9 cellular contexts compared by ENCODE assay signal in the genomic region with DNA sequence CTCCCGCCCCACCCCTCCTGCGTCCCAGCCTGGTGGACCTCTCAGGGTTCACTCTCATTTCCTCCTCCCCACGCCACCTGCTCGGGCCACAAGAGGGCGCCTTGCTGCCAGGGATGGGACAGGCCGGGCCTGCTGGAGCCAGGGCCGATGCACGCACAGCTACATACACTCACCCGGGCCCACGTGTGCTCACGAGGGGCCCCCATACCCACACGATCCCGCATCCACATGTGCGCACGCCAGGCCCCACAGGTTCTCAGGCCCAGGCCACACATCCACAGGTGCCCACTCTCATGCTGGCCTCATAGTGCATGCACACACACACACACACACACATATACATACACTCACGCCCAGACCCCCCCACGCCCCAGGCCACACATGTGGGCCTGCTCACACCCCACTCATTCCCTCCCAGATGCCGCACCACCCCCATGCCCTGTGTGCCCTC.
DNase-seq lines count a peak whose midpoint lies in the region; ATAC-seq lines count a peak whose summit lies in the region.
"Had no signal": no experiment of that assay in that cellular context is flagged by ENCODE, and none has a peak within 500 bp of the region (broad histone marks: within the 10 kb centered on the region; RNA-seq: fewer than 3 reads in every experiment).

No MANE protein-coding gene starts in this region.

- H3K4me1 Mint-ChIP-seq in CD4-positive, CD25-positive, alpha-beta regulatory T cell: peaks cover 0 to 15% (median 4%) of the 10 kb centered on the region in 4 donors
- peaks cover 5% of the 10 kb centered on the region in 2 donors for H3K4me1 Mint-ChIP-seq in effector memory CD8-positive, alpha-beta T cell (ENCODE audit: low read depth in 2 of 2)

- H3K36me3 ChIP-seq in CD4-positive, CD25-positive, alpha-beta regulatory T cell (ENCODE audit: control insufficient read depth, insufficient read depth, low read length): no peaks in the 10 kb centered on the region

- H3K4me3 ChIP-seq in CD4-positive, CD25-positive, alpha-beta regulatory T cell (ENCODE audit: low read depth, low read length): no peak overlapping the region

- H3K27me3 ChIP-seq in CD4-positive, CD25-positive, alpha-beta regulatory T cell (ENCODE audit: control insufficient read depth, insufficient read depth, low read length): no peaks in the 10 kb centered on the region

- no peak overlapping the region for H3K4me3 Mint-ChIP-seq in CD4-positive, CD25-positive, alpha-beta regulatory T cell
- H3K4me3 Mint-ChIP-seq in effector memory CD8-positive, alpha-beta T cell: no peak overlapping the region
- H3K4me3 Mint-ChIP-seq: dendritic cell treated with granulocyte-macrophage colony-stimulating factor and Interleukin-4, amounts not matched to agents 40 ng/mL and 50 ng/mL, for 4 days had no signal

- no peaks in the 10 kb centered on the region for H3K27me3 Mint-ChIP-seq in CD4-positive, CD25-positive, alpha-beta regulatory T cell
- H3K27me3 Mint-ChIP-seq in effector memory CD8-positive, alpha-beta T cell: no peaks in the 10 kb centered on the region
- H3K27me3 Mint-ChIP-seq: dendritic cell treated with granulocyte-macrophage colony-stimulating factor and Interleukin-4, amounts not matched to agents 40 ng/mL and 50 ng/mL, for 4 days had no signal

- H3K4me1 ChIP-seq in CD4-positive, CD25-positive, alpha-beta regulatory T cell (ENCODE audit: control insufficient read depth, insufficient read depth, low read length, poor library complexity, severe bottlenecking): peaks cover 7% of the 10 kb centered on the region

- H3K9me3 ChIP-seq in CD4-positive, CD25-positive, alpha-beta regulatory T cell (ENCODE audit: control insufficient read depth in 2 of 2, low read length in 2 of 2): no peaks in the 10 kb centered on the region

- no peaks in the 10 kb centered on the region for H3K9me3 Mint-ChIP-seq in CD4-positive, CD25-positive, alpha-beta regulatory T cell
- no peaks in the 10 kb centered on the region for H3K9me3 Mint-ChIP-seq in effector memory CD8-positive, alpha-beta T cell
- H3K9me3 Mint-ChIP-seq: dendritic cell treated with granulocyte-macrophage colony-stimulating factor and Interleukin-4, amounts not matched to agents 40 ng/mL and 50 ng/mL, for 4 days had no signal

- H3K27ac ChIP-seq in CD4-positive, CD25-positive, alpha-beta regulatory T cell (ENCODE audit: insufficient read depth, low read length, poor library complexity, severe bottlenecking): no peak overlapping the region

- peak; percentile 92 to 94 for ATAC-seq in CD4-positive, CD25-positive, alpha-beta regulatory T cell (ENCODE audit: low read depth in 2 of 2)
- peak; percentile 84 for ATAC-seq in HG03354 (IDR thresholded peaks at IDR 0.05; ENCODE audit: poor library complexity, severe bottlenecking, unreplicated experiment)
- ATAC-seq in effector memory CD8-positive, alpha-beta T cell (replicated peaks): peak; percentile 99

- peak; percentile 71 to 82 (median 80) for DNase-seq in CD4-positive, CD25-positive, alpha-beta regulatory T cell
- DNase-seq in GM19240 (ENCODE audit: insufficient read length, low spot score) (peak; percentile 93), NCI-H82 treated with DMSO at 0.1 percent for 48 hours (lab: John Stamatoyannopoulos, UW; ENCODE audit: unreplicated experiment) (peak; percentile 4), middle frontal gyrus (ENCODE audit: extremely low spot score, low spot score) (peak; percentile 68)
- DNase-seq in activated CD8-positive, alpha-beta memory T cell treated with anti-CD3 and anti-CD28 coated beads for 4 hours (ENCODE audit: low read depth in 2 of 2): peak; percentile 74 to 76
- DNase-seq in effector memory CD8-positive, alpha-beta T cell: peak; percentile 86 to 90 (median 87)
- DNase-seq in stimulated activated CD8-positive, alpha-beta memory T cell treated with anti-CD3 and anti-CD28 coated beads, Interleukin-4, amount 100 ng/mL, for 1 hour (ENCODE audit: low read depth in 2 of 2, low spot score in 1 of 2): peak; percentile 62 to 74

- H3K27ac Mint-ChIP-seq in CD4-positive, CD25-positive, alpha-beta regulatory T cell: peak overlapping the region in 1 of 3 donors; percentile 68
- H3K27ac Mint-ChIP-seq in effector memory CD8-positive, alpha-beta T cell: peak overlapping the region in 1 of 2 donors; percentile 4

- H3K36me3 Mint-ChIP-seq in CD4-positive, CD25-positive, alpha-beta regulatory T cell: no peaks in the 10 kb centered on the region
- no peaks in the 10 kb centered on the region for H3K36me3 Mint-ChIP-seq in effector memory CD8-positive, alpha-beta T cell (ENCODE audit: insufficient read depth)

Comparison
In these comparisons a context has a peak if more than half of its experiments do, and no peak if none do; other contexts are left out.
1. DNase-seq: peak in every context shown above with its lines; median percentile 93 in GM19240; 87 in effector memory CD8-positive, alpha-beta T cell; 80 in CD4-positive, CD25-positive, alpha-beta regulatory T cell; 75 in activated CD8-positive, alpha-beta memory T cell treated with anti-CD3 and anti-CD28 coated beads for 4 hours; 68 in middle frontal gyrus; 68 in stimulated activated CD8-positive, alpha-beta memory T cell treated with anti-CD3 and anti-CD28 coated beads, Interleukin-4, amount 100 ng/mL, for 1 hour; 4 in NCI-H82 treated with DMSO at 0.1 percent for 48 hours.